In the genomic region with DNA sequence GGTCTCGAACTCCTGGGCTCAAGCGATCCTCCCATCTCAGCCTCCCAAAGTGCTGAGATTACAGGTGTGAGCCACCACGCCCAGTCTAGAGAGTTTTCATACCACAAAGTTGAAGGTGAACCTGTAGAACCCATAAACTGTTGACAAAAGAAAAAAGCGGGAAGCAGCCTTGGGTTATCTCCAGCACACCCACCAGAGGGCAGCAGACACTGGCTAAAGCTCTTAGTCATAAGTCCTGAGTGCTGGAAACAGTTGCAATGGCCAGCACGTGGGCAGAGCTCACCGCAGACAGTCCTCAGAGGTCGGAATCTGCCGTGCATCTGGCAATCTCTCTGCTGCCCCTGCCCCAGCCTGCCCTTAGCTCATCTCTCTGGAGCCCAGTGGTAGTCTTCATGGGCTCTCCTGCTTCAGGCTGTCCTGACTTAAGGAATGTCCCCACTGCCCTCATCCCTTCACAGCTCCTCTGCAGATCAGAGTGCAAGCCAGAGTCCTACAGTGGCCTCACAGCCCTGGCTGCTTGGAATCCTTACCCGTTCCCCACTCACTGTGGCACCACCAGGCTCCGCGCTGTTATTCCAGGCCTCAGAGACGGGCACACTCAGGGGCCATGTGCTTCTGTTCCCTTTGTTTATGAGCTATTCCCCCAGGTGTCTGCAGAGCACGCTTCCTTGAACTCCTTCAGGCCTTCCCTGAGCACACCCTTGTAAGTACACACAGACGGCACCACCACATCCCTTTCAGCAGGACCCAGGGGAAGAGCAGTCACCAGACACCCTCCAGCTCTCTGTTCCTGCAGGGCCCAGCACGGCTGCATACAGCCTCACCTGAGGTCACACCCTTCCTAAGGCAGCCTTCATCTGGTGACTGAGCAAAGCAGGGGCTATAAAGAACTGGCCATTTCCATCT, we compare ENCODE assay signal across 8 cellular contexts. TPM values are rescaled to one million over a fixed set of nuclear protein-coding genes. Genes with fewer than 3 reads are reported as not detected.
DNase-seq lines count a peak whose midpoint lies in the region; ATAC-seq and TF ChIP-seq lines count a peak whose summit lies in the region.

No MANE protein-coding gene starts in this region.

- peak overlapping the region; percentile 50 to 78 (median 64) for H3K4me2 ChIP-seq in BLaER1 treated with 17β-estradiol and CSF1 and Interleukin-3, amounts not matched to agents 10 nM and 100 nM
- H3K4me2 ChIP-seq in parathyroid adenoma (ENCODE audit: low read length), result no peak overlapping the region

- peak in 1 of 2 donors; percentile 10 for TF ChIP-seq POLR2A in tibial nerve (IDR thresholded peaks at IDR 0.05)

- peaks cover 0 to 2% (median under 1%) of the 10 kb centered on the region in 11 experiments; a peak in 8 of 22 replicates for H3K9me3 ChIP-seq in BLaER1 treated with 17β-estradiol and CSF1 and Interleukin-3, amounts not matched to agents 10 nM and 100 nM (replicated peaks in 1 of 11)
- no peaks in the 10 kb centered on the region for H3K9me3 ChIP-seq in parathyroid adenoma (ENCODE audit: control insufficient read depth, low read length)
- H3K9me3 ChIP-seq in tibial nerve, result peaks cover 0 to 2% (median 0%) of the 10 kb centered on the region in 4 donors

- no peak overlapping the region for H3K4me3 Mint-ChIP-seq in activated naive CD4-positive, alpha-beta T cell treated with anti-CD3 and anti-CD28 coated beads for 36 hours

- peak overlapping the region in 9 of 11 experiments; percentile 38 to 76 (median 68); a peak in 16 of 22 replicates for H3K27ac ChIP-seq in BLaER1 treated with 17β-estradiol and CSF1 and Interleukin-3, amounts not matched to agents 10 nM and 100 nM
- H3K27ac ChIP-seq in parathyroid adenoma, result no peak overlapping the region
- H3K27ac ChIP-seq in tibial nerve, result no peak overlapping the region

- intact Hi-C loops in activated naive CD4-positive, alpha-beta T cell treated with anti-CD3 and anti-CD28 coated beads for 36 hours (cut with micrococcal nuclease), result loop anchor here (1.0 to 5.0 kb wide), 5 partner anchors 55 to 628 kb away; a partner anchor contains a TSS

- peak; percentile 93 for TF ChIP-seq CTCF in parathyroid adenoma (IDR thresholded peaks at IDR 0.05)
- peak; percentile 85 to 95 (median 89) for TF ChIP-seq CTCF in tibial nerve (IDR thresholded peaks at IDR 0.05)

- WGBS in tibial nerve, 2 donors, result 31 to 39% methylated on average over 15 of the region's 15 CpGs

- no peaks in the 10 kb centered on the region for H3K27me3 ChIP-seq in BLaER1 treated with 17β-estradiol and CSF1 and Interleukin-3, amounts not matched to agents 10 nM and 100 nM
- H3K27me3 ChIP-seq in parathyroid adenoma (ENCODE audit: control insufficient read depth, insufficient read depth, low read length), result no peaks in the 10 kb centered on the region
- no peaks in the 10 kb centered on the region for H3K27me3 ChIP-seq in tibial nerve

- H3K27ac Mint-ChIP-seq in activated naive CD4-positive, alpha-beta T cell treated with anti-CD3 and anti-CD28 coated beads for 36 hours, result no peak overlapping the region

- CTCF ChIA-PET in activated naive CD4-positive, alpha-beta T cell treated with anti-CD3 and anti-CD28 coated beads for 36 hours (lab: Charles Lee), result interaction anchor here (0.6 to 3.8 kb wide), 23 partner anchors 8 to 553 kb away, joined by 3 to 29 read pairs (median 4); no protein-coding TSS in a partner anchor

- ATAC-seq in GM21423 (IDR thresholded peaks at IDR 0.05; ENCODE audit: unreplicated experiment), result peak; percentile 83

- H3K9me3 Mint-ChIP-seq in activated naive CD4-positive, alpha-beta T cell treated with anti-CD3 and anti-CD28 coated beads for 36 hours, result no peaks in the 10 kb centered on the region

- no peaks in the 10 kb centered on the region for H3K4me1 Mint-ChIP-seq in activated naive CD4-positive, alpha-beta T cell treated with anti-CD3 and anti-CD28 coated beads for 36 hours (ENCODE audit: low read depth)

- H3K4me1 ChIP-seq in BLaER1 treated with 17β-estradiol and CSF1 and Interleukin-3, amounts not matched to agents 10 nM and 100 nM, result peaks cover 15 to 35% (median 23%) of the 10 kb centered on the region in 10 experiments
- H3K4me1 ChIP-seq in parathyroid adenoma (no peaks in the 10 kb centered on the region), tibial nerve (peaks cover 0 to 6% (median 0%) of the 10 kb centered on the region in 4 donors)

- no peaks in the 10 kb centered on the region for H3K36me3 Mint-ChIP-seq in activated naive CD4-positive, alpha-beta T cell treated with anti-CD3 and anti-CD28 coated beads for 36 hours (ENCODE audit: low read depth)

- H3K9ac ChIP-seq in BLaER1 treated with 17β-estradiol and CSF1 and Interleukin-3, amounts not matched to agents 10 nM and 100 nM, result peak overlapping the region in 8 of 11 experiments; percentile 37 to 71 (median 64); a peak in 16 of 22 replicates
- H3K9ac ChIP-seq in parathyroid adenoma, result no peak overlapping the region

- no peak overlapping the region for H3K4me3 ChIP-seq in BLaER1 treated with 17β-estradiol and CSF1 and Interleukin-3, amounts not matched to agents 10 nM and 100 nM
- H3K4me3 ChIP-seq in parathyroid adenoma (ENCODE audit: low read depth, low read length), result no peak overlapping the region
- H3K4me3 ChIP-seq in tibial nerve, result no peak overlapping the region

- H4K20me1 ChIP-seq in BLaER1 treated with 17β-estradiol and CSF1 and Interleukin-3, amounts not matched to agents 10 nM and 100 nM, result no peaks in the 10 kb centered on the region

- H3K36me3 ChIP-seq in BLaER1 treated with 17β-estradiol and CSF1 and Interleukin-3, amounts not matched to agents 10 nM and 100 nM, result no peaks in the 10 kb centered on the region
- H3K36me3 ChIP-seq in parathyroid adenoma (ENCODE audit: control insufficient read depth, insufficient read depth, low read length), result no peaks in the 10 kb centered on the region
- no peaks in the 10 kb centered on the region for H3K36me3 ChIP-seq in tibial nerve

- H3K27me3 Mint-ChIP-seq in activated naive CD4-positive, alpha-beta T cell treated with anti-CD3 and anti-CD28 coated beads for 36 hours (ENCODE audit: low read depth), result no peaks in the 10 kb centered on the region

- peak overlapping the region; percentile 73 for H2AFZ ChIP-seq in parathyroid adenoma

- no peaks in the 10 kb centered on the region for H3K79me2 ChIP-seq in parathyroid adenoma

- TF ChIP-seq EP300 in tibial nerve (IDR thresholded peaks at IDR 0.05), result peak in 1 of 2 donors; percentile 50

- peak; percentile 78 for DNase-seq in NCI-H1048 (lab: John Stamatoyannopoulos, UW)
- DNase-seq in SK-N-DZ (ENCODE audit: low spot score), result peak; percentile 91
- DNase-seq in activated naive CD4-positive, alpha-beta T cell treated with anti-CD3 and anti-CD28 coated beads for 36 hours, result peak; percentile 91
- peak; percentile 90 for DNase-seq in glomerular visceral epithelial cell (ENCODE audit: extremely low spot score)
- DNase-seq in tibial nerve (ENCODE audit: low spot score in 2 of 2), result peak; percentile 67 to 78

RNA-seq across cellular contexts. Expression of a gene that starts 8.8 kb away (rescaled TPM):
- 82.0 and 85.9 TPM in 2 replicates for polyA plus RNA-seq in SK-N-DZ (2014; cell fraction: cytosol; rRNA removed)
- 47.2 and 59.8 TPM in 2 replicates for polyA plus RNA-seq in SK-N-DZ (2014; cell fraction: nucleus; rRNA removed)
- total RNA-seq in activated naive CD4-positive, alpha-beta T cell treated with anti-CD3 and anti-CD28 coated beads for 36 hours, result 10 to 100 TPM; 32.7 to 33.1 TPM
- 10 to 100 TPM; 19.9 to 25.5 (median 22.7) TPM for total RNA-seq in tibial nerve

RNA-seq across cellular contexts. Expression of a gene that starts 46.6 kb away (rescaled TPM):
- polyA plus RNA-seq in SK-N-DZ (2014; cell fraction: cytosol; rRNA removed), result 49.2 and 50.0 TPM in 2 replicates
- polyA plus RNA-seq in SK-N-DZ (2014; cell fraction: nucleus; rRNA removed), result 65.9 and 93.0 TPM in 2 replicates
- 10 to 100 TPM; 31.6 to 34.7 TPM for total RNA-seq in activated naive CD4-positive, alpha-beta T cell treated with anti-CD3 and anti-CD28 coated beads for 36 hours
- total RNA-seq in tibial nerve, result 100 to 1,000 TPM in 1 of 4 donors, 10 to 100 TPM in 3; 73.4 to 128 (median 88.4) TPM

RNA-seq across cellular contexts. Expression of a gene that starts 56.3 kb away (rescaled TPM):
- polyA plus RNA-seq in SK-N-DZ (2014; cell fraction: cytosol; rRNA removed), result 2.1 and 2.9 TPM in 2 replicates
- polyA plus RNA-seq in SK-N-DZ (2014; cell fraction: nucleus; rRNA removed), result 1.8 and 2.3 TPM in 2 replicates
- under 1 TPM; 0.17 to 0.19 TPM for total RNA-seq in activated naive CD4-positive, alpha-beta T cell treated with anti-CD3 and anti-CD28 coated beads for 36 hours
- total RNA-seq in tibial nerve, result 1 to 10 TPM in 1 of 4 donors, under 1 TPM in 2, not detected in 1; under 0.01 to 4.8 (median 0.22) TPM

Comparison
In these comparisons a context has a peak if more than half of its experiments do, and no peak if none do; other contexts are left out.
1. H3K27ac ChIP-seq: peak in BLaER1 treated with 17β-estradiol and CSF1 and Interleukin-3, amounts not matched to agents 10 nM and 100 nM (9 of 11); none in parathyroid adenoma (single experiment) and tibial nerve (0 of 4).
2. Peak in every context shown above with its lines, with median percentiles within 50 percentile points of each other: DNase-seq.